ENCODE assay signal across 23 cellular contexts in genomic region chr12:64446295-64446694, GRCh38. TPM values are rescaled to one million over a fixed set of nuclear protein-coding genes. Genes with fewer than 3 reads are reported as not detected.
DNase-seq lines count a peak whose midpoint lies in the region; ATAC-seq and TF ChIP-seq lines count a peak whose summit lies in the region.
"Had no signal": no experiment of that assay in that cellular context is flagged by ENCODE, and none has a peak within 500 bp of the region (broad histone marks: within the 10 kb centered on the region; RNA-seq: fewer than 3 reads in every experiment).

No MANE protein-coding gene starts in this region.

- no peak for ATAC-seq in stimulated activated naive CD8-positive, alpha-beta T cell treated with anti-CD3 and anti-CD28 coated beads, Interleukin-15, Interleukin-2, amounts not matched to agents 100 U/mL and 50 U/mL, for 24 hours
- no peak for ATAC-seq in stimulated activated memory B cell treated with anti-CD40 and anti-IgM and Interleukin-4, amounts not matched to agents 10 μg/mL and 1 μg/mL and 100 μg/mL, for 72 hours
- ATAC-seq: left lobe of liver; stimulated activated naive CD8-positive, alpha-beta T cell treated with anti-CD3 and anti-CD28 coated beads, Interleukin-15, amount 100 ng/mL, for 72 hours had no signal

- H3K4me3 Mint-ChIP-seq in T-helper 1 cell treated with Interleukin-12 subunit alpha and Interleukin-12 subunit beta and Interleukin-4 antibody, amounts not matched to agents 30 μg/mL and 1 μg/mL, for 36 hours, result no peak overlapping the region
- H3K4me3 Mint-ChIP-seq in stimulated activated naive CD8-positive, alpha-beta T cell treated with anti-CD3 and anti-CD28 coated beads, Interleukin-15, Interleukin-2, amounts not matched to agents 100 ng/mL and 50 ng/mL, for 24 hours, result no peak overlapping the region
- no peak overlapping the region for H3K4me3 Mint-ChIP-seq in activated naive CD8-positive, alpha-beta T cell treated with anti-CD3 and anti-CD28 coated beads for 36 hours
- no peak overlapping the region for H3K4me3 Mint-ChIP-seq in stimulated activated memory B cell treated with anti-CD40 and anti-IgM and Interleukin-4, amounts not matched to agents 10 μg/mL and 1 μg/mL and 100 μg/mL, for 72 hours
- H3K4me3 Mint-ChIP-seq in type B pancreatic cell, result no peak overlapping the region
- H3K4me3 Mint-ChIP-seq: stimulated activated naive CD8-positive, alpha-beta T cell treated with anti-CD3 and anti-CD28 coated beads, Interleukin-15, amount 100 ng/mL, for 72 hours had no signal

- H3K27me3 Mint-ChIP-seq in T-helper 1 cell treated with Interleukin-12 subunit alpha and Interleukin-12 subunit beta and Interleukin-4 antibody, amounts not matched to agents 30 μg/mL and 1 μg/mL, for 36 hours (ENCODE audit: low read depth), result no peaks in the 10 kb centered on the region
- no peaks in the 10 kb centered on the region for H3K27me3 Mint-ChIP-seq in stimulated activated naive CD8-positive, alpha-beta T cell treated with anti-CD3 and anti-CD28 coated beads, Interleukin-15, Interleukin-2, amounts not matched to agents 100 ng/mL and 50 ng/mL, for 24 hours
- no peaks in the 10 kb centered on the region for H3K27me3 Mint-ChIP-seq in activated naive CD8-positive, alpha-beta T cell treated with anti-CD3 and anti-CD28 coated beads for 36 hours
- H3K27me3 Mint-ChIP-seq in stimulated activated memory B cell treated with anti-CD40 and anti-IgM and Interleukin-4, amounts not matched to agents 10 μg/mL and 1 μg/mL and 100 μg/mL, for 72 hours, result no peaks in the 10 kb centered on the region
- no peaks in the 10 kb centered on the region for H3K27me3 Mint-ChIP-seq in type B pancreatic cell
- H3K27me3 Mint-ChIP-seq: brain; stimulated activated naive CD8-positive, alpha-beta T cell treated with anti-CD3 and anti-CD28 coated beads, Interleukin-15, amount 100 ng/mL, for 72 hours had no signal

- peaks cover 18% of the 10 kb centered on the region for H3K4me1 Mint-ChIP-seq in T-helper 1 cell treated with Interleukin-12 subunit alpha and Interleukin-12 subunit beta and Interleukin-4 antibody, amounts not matched to agents 30 μg/mL and 1 μg/mL, for 36 hours (ENCODE audit: low read depth)
- peaks cover 23% of the 10 kb centered on the region for H3K4me1 Mint-ChIP-seq in stimulated activated naive CD8-positive, alpha-beta T cell treated with anti-CD3 and anti-CD28 coated beads, Interleukin-15, Interleukin-2, amounts not matched to agents 100 ng/mL and 50 ng/mL, for 24 hours (ENCODE audit: low read depth)
- H3K4me1 Mint-ChIP-seq in activated naive CD8-positive, alpha-beta T cell treated with anti-CD3 and anti-CD28 coated beads for 36 hours, result peaks cover 27% of the 10 kb centered on the region
- H3K4me1 Mint-ChIP-seq in stimulated activated memory B cell treated with anti-CD40 and anti-IgM and Interleukin-4, amounts not matched to agents 10 μg/mL and 1 μg/mL and 100 μg/mL, for 72 hours, result peaks cover 13% of the 10 kb centered on the region
- H3K4me1 Mint-ChIP-seq in type B pancreatic cell (ENCODE audit: unreplicated experiment), result peaks cover 11% of the 10 kb centered on the region

- H3K36me3 Mint-ChIP-seq in T-helper 1 cell treated with Interleukin-12 subunit alpha and Interleukin-12 subunit beta and Interleukin-4 antibody, amounts not matched to agents 30 μg/mL and 1 μg/mL, for 36 hours (ENCODE audit: low read depth), result peaks cover 40% of the 10 kb centered on the region
- H3K36me3 Mint-ChIP-seq in stimulated activated naive CD8-positive, alpha-beta T cell treated with anti-CD3 and anti-CD28 coated beads, Interleukin-15, Interleukin-2, amounts not matched to agents 100 ng/mL and 50 ng/mL, for 24 hours (ENCODE audit: low read depth), result peaks cover 77% of the 10 kb centered on the region
- H3K36me3 Mint-ChIP-seq in activated naive CD8-positive, alpha-beta T cell treated with anti-CD3 and anti-CD28 coated beads for 36 hours, result peaks cover 35% of the 10 kb centered on the region
- H3K36me3 Mint-ChIP-seq in stimulated activated memory B cell treated with anti-CD40 and anti-IgM and Interleukin-4, amounts not matched to agents 10 μg/mL and 1 μg/mL and 100 μg/mL, for 72 hours, result peaks cover 42% of the 10 kb centered on the region
- H3K36me3 Mint-ChIP-seq in type B pancreatic cell, result peaks cover 21% of the 10 kb centered on the region

- H3K27ac Mint-ChIP-seq in T-helper 1 cell treated with Interleukin-12 subunit alpha and Interleukin-12 subunit beta and Interleukin-4 antibody, amounts not matched to agents 30 μg/mL and 1 μg/mL, for 36 hours, result peak overlapping the region; percentile 50
- H3K27ac Mint-ChIP-seq in stimulated activated naive CD8-positive, alpha-beta T cell treated with anti-CD3 and anti-CD28 coated beads, Interleukin-15, Interleukin-2, amounts not matched to agents 100 ng/mL and 50 ng/mL, for 24 hours, result peak overlapping the region; percentile 4
- H3K27ac Mint-ChIP-seq in activated naive CD8-positive, alpha-beta T cell treated with anti-CD3 and anti-CD28 coated beads for 36 hours, result peak overlapping the region; percentile 4
- H3K27ac Mint-ChIP-seq in stimulated activated memory B cell treated with anti-CD40 and anti-IgM and Interleukin-4, amounts not matched to agents 10 μg/mL and 1 μg/mL and 100 μg/mL, for 72 hours, result peak overlapping the region; percentile 3
- no peak overlapping the region for H3K27ac Mint-ChIP-seq in type B pancreatic cell

- no peak for TF ChIP-seq CTCF in type B pancreatic cell (conservative IDR thresholded peaks at IDR 0.05)

- no peak for DNase-seq in T-helper 1 cell
- DNase-seq in stimulated activated naive CD8-positive, alpha-beta T cell treated with anti-CD3 and anti-CD28 coated beads, Interleukin-15, Interleukin-2, amounts not matched to agents 100 U/mL and 50 U/mL, for 24 hours, result no peak
- no peak for DNase-seq in activated naive CD8-positive, alpha-beta T cell treated with anti-CD3 and anti-CD28 coated beads for 36 hours
- DNase-seq in OCI-M2 (lab: John Stamatoyannopoulos, UW; ENCODE audit: unreplicated experiment), result no peak
- DNase-seq in type B pancreatic cell (ENCODE audit: extremely low spot score, unreplicated experiment), result no peak
- DNase-seq: cerebellar nuclear complex; foreskin fibroblast; NCI-H1694 treated with DMSO at 0.1 percent for 48 hours; NCI-H446; NCI-H748 treated with DMSO at 0.1 percent for 48 hours; RPMI8226; stimulated activated naive CD8-positive, alpha-beta T cell treated with anti-CD3 and anti-CD28 coated beads, Interleukin-15, amount 100 ng/mL, for 72 hours had no signal

- no peaks in the 10 kb centered on the region for H3K9me3 Mint-ChIP-seq in T-helper 1 cell treated with Interleukin-12 subunit alpha and Interleukin-12 subunit beta and Interleukin-4 antibody, amounts not matched to agents 30 μg/mL and 1 μg/mL, for 36 hours
- no peaks in the 10 kb centered on the region for H3K9me3 Mint-ChIP-seq in stimulated activated naive CD8-positive, alpha-beta T cell treated with anti-CD3 and anti-CD28 coated beads, Interleukin-15, Interleukin-2, amounts not matched to agents 100 ng/mL and 50 ng/mL, for 24 hours
- H3K9me3 Mint-ChIP-seq in activated naive CD8-positive, alpha-beta T cell treated with anti-CD3 and anti-CD28 coated beads for 36 hours, result no peaks in the 10 kb centered on the region
- no peaks in the 10 kb centered on the region for H3K9me3 Mint-ChIP-seq in stimulated activated memory B cell treated with anti-CD40 and anti-IgM and Interleukin-4, amounts not matched to agents 10 μg/mL and 1 μg/mL and 100 μg/mL, for 72 hours
- H3K9me3 Mint-ChIP-seq in type B pancreatic cell, result no peaks in the 10 kb centered on the region
- H3K9me3 Mint-ChIP-seq: brain; stimulated activated naive CD8-positive, alpha-beta T cell treated with anti-CD3 and anti-CD28 coated beads, Interleukin-15, amount 100 ng/mL, for 72 hours had no signal

RNA-seq across cellular contexts. Expression of gene TBK1, which starts 5.6 kb away (rescaled TPM):
- 10 to 100 TPM; 18.0 to 18.1 TPM for total RNA-seq in activated naive CD8-positive, alpha-beta T cell treated with anti-CD3 and anti-CD28 coated beads for 36 hours
- total RNA-seq in type B pancreatic cell (ENCODE audit: low replicate concordance), result 16.6 and 19.2 TPM in 2 replicates

RNA-seq across cellular contexts. Expression of gene XPOT, which starts 42.1 kb away (rescaled TPM):
- total RNA-seq in activated naive CD8-positive, alpha-beta T cell treated with anti-CD3 and anti-CD28 coated beads for 36 hours, result 100 to 1,000 TPM; 193 to 194 TPM
- total RNA-seq in type B pancreatic cell (ENCODE audit: low replicate concordance), result 61.9 and 72.8 TPM in 2 replicates

RNA-seq across cellular contexts. Expression of gene C12orf56, which starts 55.7 kb away (rescaled TPM):
- total RNA-seq in activated naive CD8-positive, alpha-beta T cell treated with anti-CD3 and anti-CD28 coated beads for 36 hours, result not detected
- total RNA-seq in type B pancreatic cell (ENCODE audit: low replicate concordance), result 1.5 TPM in 1 of 2 replicates, not detected in the other
- total RNA-seq: Daoy, dermis microvascular lymphatic vessel endothelial cell, left lobe of liver, mesenteric fat pad, right atrium auricular region, SJSA1, thoracic aorta had no signal
